Comparison of ENCODE assay signal across 8 cellular contexts in genomic region chr1:225460737-225461532, GRCh38. TPM values are rescaled to one million over a fixed set of nuclear protein-coding genes. Genes with fewer than 3 reads are reported as not detected.
DNase-seq lines count a peak whose midpoint lies in the region; ATAC-seq and TF ChIP-seq lines count a peak whose summit lies in the region.

No MANE protein-coding gene starts in this region.

- H3K4me1 ChIP-seq in esophagus squamous epithelium (peaks cover 50 to 84% (median 58%) of the 10 kb centered on the region in 3 donors), smooth muscle cell (ENCODE audit: low read depth) (peaks cover 12% of the 10 kb centered on the region)

- H3K79me2 ChIP-seq in smooth muscle cell (ENCODE audit: low read depth), result no peaks in the 10 kb centered on the region

- TF ChIP-seq CTCF in esophagus squamous epithelium (IDR thresholded peaks at IDR 0.05) (no peak), smooth muscle cell (IDR thresholded peaks at IDR 0.05; ENCODE audit: borderline replicate concordance, insufficient read depth, poor library complexity, severe bottlenecking) (no peak), GM20000 (IDR thresholded peaks at IDR 0.05; ENCODE audit: extremely low read depth, missing control alignments) (no peak)

- peaks cover 7% of the 10 kb centered on the region for H3F3A ChIP-seq in smooth muscle cell (ENCODE audit: low read depth)

- no peak for ATAC-seq in GM18498 (IDR thresholded peaks at IDR 0.05; ENCODE audit: unreplicated experiment)

- H3K9me3 ChIP-seq in KOPT-K1 (ENCODE audit: insufficient read depth, low read length, poor library complexity, severe bottlenecking) (no peaks in the 10 kb centered on the region), esophagus squamous epithelium (no peaks in the 10 kb centered on the region), smooth muscle cell (replicated peaks; ENCODE audit: low read depth) (no peaks in the 10 kb centered on the region)

- H3K27ac ChIP-seq in KOPT-K1 (ENCODE audit: low read depth, low read length, poor library complexity, severe bottlenecking) (peak overlapping the region; percentile 59), esophagus squamous epithelium (peak overlapping the region; percentile 79 to 90 (median 85)), smooth muscle cell (ENCODE audit: low read depth) (no peak overlapping the region)

- peak; percentile 63 to 74 for DNase-seq in activated CD4-positive, alpha-beta T cell treated with anti-CD3 and anti-CD28 coated beads, Interleukin-2, amount 50 U/mL, for 48 hours
- DNase-seq in esophagus squamous epithelium (lab: John Stamatoyannopoulos, UW), result no peak
- peak; percentile 34 to 43 for DNase-seq in stimulated activated CD8-positive, alpha-beta memory T cell treated with anti-CD3 and anti-CD28 coated beads, Interleukin-15, amount 100 ng/mL, for 48 hours (ENCODE audit: low read depth in 2 of 2)
- DNase-seq in smooth muscle cell (lab: John Stamatoyannopoulos, UW; ENCODE audit: unreplicated experiment), result no peak
- DNase-seq in GM20000 (ENCODE audit: low spot score), result no peak
- no peak for DNase-seq in GDM1 (lab: John Stamatoyannopoulos, UW)

- intact Hi-C loops in esophagus squamous epithelium (cut with DNase I), result no loop called here

- H3K9ac ChIP-seq in smooth muscle cell (ENCODE audit: low read depth), result no peak overlapping the region

- H4K20me1 ChIP-seq in smooth muscle cell (ENCODE audit: low read depth), result no peaks in the 10 kb centered on the region

- no peak overlapping the region for H2AFZ ChIP-seq in smooth muscle cell (ENCODE audit: low read depth)

- WGBS in esophagus squamous epithelium, 2 donors, result 30 to 60% methylated on average over 8 of the region's 8 CpGs
- 81% methylated on average over 8 of the region's 8 CpGs for WGBS in smooth muscle cell (ENCODE audit: low lambda C conversion rate)

- no peaks in the 10 kb centered on the region for H3K36me3 ChIP-seq in KOPT-K1 (ENCODE audit: insufficient read depth, low read length)
- no peaks in the 10 kb centered on the region for H3K36me3 ChIP-seq in esophagus squamous epithelium
- no peaks in the 10 kb centered on the region for H3K36me3 ChIP-seq in smooth muscle cell (ENCODE audit: low read depth)

- no peak overlapping the region for H3K4me2 ChIP-seq in smooth muscle cell

- no peaks in the 10 kb centered on the region for H3K27me3 ChIP-seq in esophagus squamous epithelium
- no peaks in the 10 kb centered on the region for H3K27me3 ChIP-seq in smooth muscle cell (ENCODE audit: low read depth)

- TF ChIP-seq POLR2A in esophagus squamous epithelium (IDR thresholded peaks at IDR 0.05), result no peak

- H3K4me3 ChIP-seq in esophagus squamous epithelium (no peak overlapping the region), smooth muscle cell (no peak overlapping the region)

RNA-seq across cellular contexts. Expression of gene LBR, which starts 33.1 kb away (rescaled TPM):
- total RNA-seq in esophagus squamous epithelium (10 to 100 TPM; 39.8 to 50.0 (median 42.9) TPM), smooth muscle cell (33.4 and 43.6 TPM in 2 replicates)
- polyA plus RNA-seq in smooth muscle cell, result 16.6 and 24.8 TPM in 2 replicates

Comparison
In these comparisons a context has a peak if more than half of its experiments do, and no peak if none do; other contexts are left out.
1. DNase-seq: peak in activated CD4-positive, alpha-beta T cell treated with anti-CD3 and anti-CD28 coated beads, Interleukin-2, amount 50 U/mL, for 48 hours (2 of 2) and stimulated activated CD8-positive, alpha-beta memory T cell treated with anti-CD3 and anti-CD28 coated beads, Interleukin-15, amount 100 ng/mL, for 48 hours (2 of 2); none in esophagus squamous epithelium (single experiment), smooth muscle cell (single experiment), GM20000 (single experiment) and GDM1 (single experiment).